10 cellular contexts compared by ENCODE assay signal in genomic region chr1:163168053-163168452, GRCh38. TPM values are rescaled to one million over a fixed set of nuclear protein-coding genes. Genes with fewer than 3 reads are reported as not detected.
DNase-seq lines count a peak whose midpoint lies in the region; ATAC-seq and TF ChIP-seq lines count a peak whose summit lies in the region.
"Had no signal": no experiment of that assay in that cellular context is flagged by ENCODE, and none has a peak within 500 bp of the region (broad histone marks: within the 10 kb centered on the region; RNA-seq: fewer than 3 reads in every experiment).

No MANE protein-coding gene starts in this region.

- no peak overlapping the region for H3K4me3 Mint-ChIP-seq in chondrocyte (ENCODE audit: unreplicated experiment)

- TF ChIP-seq CTCF in A673 (conservative IDR thresholded peaks at IDR 0.05; ENCODE audit: low read depth, low read length) (no peak), chondrocyte (IDR thresholded peaks at IDR 0.05) (no peak), lower lobe of right lung (IDR thresholded peaks at IDR 0.05) (no peak), WERI-Rb-1 (IDR thresholded peaks at IDR 0.05; ENCODE audit: low read depth, low read length) (no peak)

- no peaks in the 10 kb centered on the region for H3K9me3 Mint-ChIP-seq in chondrocyte (ENCODE audit: low read depth)
- H3K9me3 Mint-ChIP-seq: activated T-helper 2 cell treated with anti-CD3 and anti-CD28 coated beads, Interferon-gamma antibody, Interleukin-2, Interleukin-4, amounts not matched to agents 10 μg/mL and 5 μg/mL and 100 μg/mL, durations not matched to agents 14 hours and 24 hours and 36 hours had no signal

- H3K4me1 Mint-ChIP-seq in chondrocyte (ENCODE audit: low read depth), result peaks cover 91% of the 10 kb centered on the region

- H3K9me3 ChIP-seq in A673 (ENCODE audit: low read depth, low read length, poor library complexity, severe bottlenecking) (no peaks in the 10 kb centered on the region), lower lobe of right lung (no peaks in the 10 kb centered on the region), WERI-Rb-1 (ENCODE audit: severe bottlenecking) (no peaks in the 10 kb centered on the region)
- H3K9me3 ChIP-seq: SJCRH30 had no signal

- H3K27me3 Mint-ChIP-seq in chondrocyte (ENCODE audit: low read depth), result no peaks in the 10 kb centered on the region

- POLR2A ChIA-PET in A673 (lab: Charles Lee; ENCODE audit: low non-redundant PET), result no interaction called here

- H3K27ac ChIP-seq in A673 (ENCODE audit: low read depth, low read length, poor library complexity, severe bottlenecking) (peak overlapping the region; percentile 71), lower lobe of right lung (no peak overlapping the region), WERI-Rb-1 (no peak overlapping the region)
- H3K27ac ChIP-seq: SJCRH30 had no signal

- CTCF ChIA-PET in A673 (lab: Charles Lee), result interaction anchor here (0.6 to 0.7 kb wide), 3 partner anchors 93 to 109 kb away, joined by 3 to 4 read pairs (median 3); partner anchors contain the start of gene RGS4

- peaks cover 4% of the 10 kb centered on the region for H3K36me3 Mint-ChIP-seq in chondrocyte (ENCODE audit: low read depth)

- ATAC-seq in lower lobe of right lung (peak; percentile 66 to 78), HG03039 (IDR thresholded peaks at IDR 0.05; ENCODE audit: unreplicated experiment) (no peak)

- no TSS peak for BruUV-seq in A673 (replicated peaks; lab: Mats Ljungman, UMichigan)

- H3K4me3 ChIP-seq in A673 (ENCODE audit: low read depth, low read length, poor library complexity, severe bottlenecking) (peak overlapping the region; percentile 6), lower lobe of right lung (no peak overlapping the region), WERI-Rb-1 (ENCODE audit: low read depth, low read length) (no peak overlapping the region)
- H3K4me3 ChIP-seq: SJCRH30 had no signal

- DNase-seq in A673 (ENCODE audit: low spot score) (peak; percentile 97), LHCN-M2 (ENCODE audit: low read depth) (peak; percentile 98), chondrocyte (ENCODE audit: low spot score) (no peak), lower lobe of right lung (no peak), WERI-Rb-1 (no peak), GF-D8 (lab: John Stamatoyannopoulos, UW) (no peak)
- no peak for DNase-seq in activated CD4-positive, CD25-positive, alpha-beta regulatory T cell treated with anti-CD3 and anti-CD28 coated beads, Interleukin-2, amount 50 U/mL, for 72 hours

- H3K27me3 ChIP-seq in A673 (replicated peaks; ENCODE audit: insufficient read depth, low read depth, low read length, poor library complexity), result no peaks in the 10 kb centered on the region
- no peaks in the 10 kb centered on the region for H3K27me3 ChIP-seq in lower lobe of right lung (ENCODE audit: low read depth)
- no peaks in the 10 kb centered on the region for H3K27me3 ChIP-seq in WERI-Rb-1 (ENCODE audit: insufficient read depth, low read depth, severe bottlenecking)
- H3K27me3 ChIP-seq: SJCRH30 had no signal

- no peaks in the 10 kb centered on the region for H3K36me3 ChIP-seq in A673 (ENCODE audit: insufficient read depth, low read length, poor library complexity, severe bottlenecking)
- H3K36me3 ChIP-seq in lower lobe of right lung, result no peaks in the 10 kb centered on the region
- no peaks in the 10 kb centered on the region for H3K36me3 ChIP-seq in WERI-Rb-1
- H3K36me3 ChIP-seq: SJCRH30 had no signal

- H3K4me1 ChIP-seq in A673 (ENCODE audit: insufficient read depth, low read length, poor library complexity, severe bottlenecking) (peaks cover 89% of the 10 kb centered on the region), lower lobe of right lung (peaks cover 38% of the 10 kb centered on the region)
- H3K4me1 ChIP-seq: SJCRH30 had no signal

- intact Hi-C loops in A673 (cut with micrococcal nuclease; ENCODE audit: unreplicated experiment), result no loop called here
- intact Hi-C loops in lower lobe of right lung (cut with DNase I), result no loop called here

- H3K27ac Mint-ChIP-seq in chondrocyte (ENCODE audit: unreplicated experiment), result peak overlapping the region; percentile 84
- H3K27ac Mint-ChIP-seq: activated T-helper 2 cell treated with anti-CD3 and anti-CD28 coated beads, Interferon-gamma antibody, Interleukin-2, Interleukin-4, amounts not matched to agents 10 μg/mL and 5 μg/mL and 100 μg/mL, durations not matched to agents 14 hours and 24 hours and 36 hours had no signal

RNA-seq across cellular contexts. Expression of gene RGS5, which starts 34.7 kb away (rescaled TPM):
- total RNA-seq in A673 (2021), result 4.7 and 6.3 TPM in 2 replicates
- 4.0 and 6.4 TPM in 2 replicates for total RNA-seq in LHCN-M2 (2014; rRNA removed)
- 2.8 TPM for polyA plus RNA-seq in LHCN-M2 (2012)
- 103 to 448 TPM (median 423 TPM) in 3 replicates for total RNA-seq in chondrocyte
- 90.0 TPM for total RNA-seq in lower lobe of right lung

Comparison
In these comparisons a context has a peak if more than half of its experiments do, and no peak if none do; other contexts are left out.
1. DNase-seq: peak in A673 (single experiment) and LHCN-M2 (single experiment); none in chondrocyte (single experiment), lower lobe of right lung (single experiment), activated CD4-positive, CD25-positive, alpha-beta regulatory T cell treated with anti-CD3 and anti-CD28 coated beads, Interleukin-2, amount 50 U/mL, for 72 hours (single experiment), WERI-Rb-1 (single experiment) and GF-D8 (single experiment).
2. RNA of gene RGS5, which starts 34.7 kb away (total RNA-seq): 103 to 448 TPM in chondrocyte and 90.0 TPM in lower lobe of right lung (single experiment); 4.0 to 6.4 TPM in LHCN-M2 and 4.7 to 6.3 TPM in A673; every median in the first group is over 10 times any median in the second.